Comparison of ENCODE assay signal across 12 cellular contexts in the genomic region with DNA sequence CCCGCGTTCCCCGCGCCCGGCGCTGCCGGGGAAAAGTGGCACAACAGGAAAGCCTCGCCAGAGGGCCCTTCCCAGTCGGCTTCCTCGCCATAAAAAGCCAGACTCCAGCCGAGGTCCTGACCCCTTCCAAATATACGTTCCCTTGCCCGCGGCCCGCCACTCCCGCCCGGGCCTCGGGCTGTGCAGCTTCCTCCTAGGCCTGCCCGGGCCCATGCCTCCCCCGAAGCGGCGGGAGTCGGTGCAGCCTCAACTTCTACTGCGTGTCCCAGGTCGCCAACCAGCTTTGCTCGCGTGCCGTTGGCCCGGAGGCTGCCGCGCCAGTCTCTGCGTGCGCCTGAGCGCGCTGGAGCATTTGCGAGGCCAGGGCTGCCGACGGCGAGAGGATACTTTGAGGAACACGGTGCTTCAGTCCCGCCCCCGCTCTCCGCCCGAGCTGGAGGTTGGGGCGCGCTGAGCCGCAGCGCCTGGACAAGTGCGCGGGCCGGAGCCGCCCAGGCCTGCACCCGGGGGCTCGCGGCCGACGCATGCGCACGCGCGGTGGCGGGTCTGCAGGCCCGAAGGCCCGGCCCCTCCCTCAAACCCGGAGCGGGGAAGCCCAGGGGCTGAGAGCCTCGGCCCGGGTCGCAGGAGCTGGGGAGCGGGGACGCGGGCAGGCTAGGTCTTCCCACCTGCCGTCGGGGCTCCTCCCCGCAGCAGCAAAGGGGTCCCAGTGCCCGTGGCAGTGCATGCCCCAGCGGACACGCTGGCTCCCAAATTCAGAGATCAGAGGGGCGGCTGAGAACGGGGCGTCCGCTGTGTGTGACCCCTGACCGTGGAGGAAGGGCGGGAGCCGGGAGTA. TPM values are rescaled to one million over a fixed set of nuclear protein-coding genes. Genes with fewer than 3 reads are reported as not detected.
DNase-seq lines count a peak whose midpoint lies in the region; ATAC-seq, FAIRE-seq and TF ChIP-seq lines count a peak whose summit lies in the region.
"Had no signal": no experiment of that assay in that cellular context is flagged by ENCODE, and none has a peak within 500 bp of the region (broad histone marks: within the 10 kb centered on the region; RNA-seq: fewer than 3 reads in every experiment).

No MANE protein-coding gene starts in this region.

- TF ChIP-seq EP300 in H1 (IDR thresholded peaks at IDR 0.05; ENCODE audit: borderline replicate concordance in 1 of 2, low read depth in 2 of 2, low read length in 2 of 2), result no peak

- H3K79me1 ChIP-seq in H1 (ENCODE audit: low read depth, low read length), result no peaks in the 10 kb centered on the region

- no peak overlapping the region for H2BK20ac ChIP-seq in H1 (ENCODE audit: low read length)

- peak overlapping the region; percentile 54; the same call in 1 of the 2 replicates for H4K8ac ChIP-seq in H1 (ENCODE audit: extremely low read depth, insufficient read depth, low read length)

- TF ChIP-seq POLR2A in H1 (IDR thresholded peaks at IDR 0.05; ENCODE audit: control extremely low read depth in 1 of 2, low read depth in 2 of 2, low read length in 2 of 2), result no peak
- TF ChIP-seq POLR2A in uterus (IDR thresholded peaks at IDR 0.05), result no peak

- no peak overlapping the region for H2BK120ac ChIP-seq in H1 (replicated peaks; ENCODE audit: low read depth, low read length)

- no peak overlapping the region for H2BK5ac ChIP-seq in H1 (ENCODE audit: low read depth, low read length)

- CTCF ChIA-PET in activated CD4-positive, alpha-beta T cell treated with anti-CD3 and anti-CD28 coated beads for 36 hours (lab: Charles Lee), result interaction anchor here (1.0 kb wide), 1 partner anchor 14 kb away, joined by 3 read pairs; no protein-coding TSS in a partner anchor
- CTCF ChIA-PET in activated CD4-positive, alpha-beta T cell treated with anti-CD3 and anti-CD28 coated beads, Interleukin-2, amount 10 ng/mL, durations not matched to agents 7 days and 5 days (lab: Charles Lee), result no interaction called here
- CTCF ChIA-PET in H1 (lab: Charles Lee; ENCODE audit: partially characterized antibody), result interaction anchor here (0.5 to 2.6 kb wide), 5 partner anchors 8 to 35 kb away, joined by 3 to 13 read pairs (median 4); no protein-coding TSS in a partner anchor
- CTCF ChIA-PET in activated CD8-positive, alpha-beta memory T cell treated with anti-CD3 and anti-CD28 coated beads, Interleukin-2, amount 10 ng/mL, durations not matched to agents 7 days and 5 days (lab: Charles Lee), result no interaction called here

- peaks cover 0 to 11% (median 0%) of the 10 kb centered on the region in 4 experiments; a peak in 1 of 8 replicates for H3K36me3 ChIP-seq in H1 (ENCODE audit: control insufficient read depth in 2 of 4, insufficient read depth in 4 of 4, low read length in 3 of 4)
- no peaks in the 10 kb centered on the region for H3K36me3 ChIP-seq in subcutaneous abdominal adipose tissue (ENCODE audit: control insufficient read depth in 5 of 5, insufficient read depth in 5 of 5, low read length in 5 of 5)
- no peaks in the 10 kb centered on the region for H3K36me3 ChIP-seq in uterus

- peak overlapping the region; percentile 71; the same call in 1 of the 2 replicates for H3K18ac ChIP-seq in H1 (ENCODE audit: extremely low read depth, low read length)

- H3K23me2 ChIP-seq in H1 (ENCODE audit: low read depth, low read length), result peaks cover 9% of the 10 kb centered on the region; the same call in 1 of the 2 replicates

- peaks cover 37 to 48% of the 10 kb centered on the region in 2 experiments for H4K20me1 ChIP-seq in H1 (replicated peaks in 1 of 2; ENCODE audit: control insufficient read depth in 1 of 2, insufficient read depth in 2 of 2, low read length in 2 of 2)

- no peak overlapping the region for H3K27ac Mint-ChIP-seq in activated CD4-positive, alpha-beta T cell treated with anti-CD3 and anti-CD28 coated beads for 36 hours
- H3K27ac Mint-ChIP-seq in activated CD4-positive, alpha-beta T cell treated with anti-CD3 and anti-CD28 coated beads, Interleukin-2, amount 10 ng/mL, durations not matched to agents 7 days and 5 days, result no peak overlapping the region
- no peak overlapping the region for H3K27ac Mint-ChIP-seq in activated CD8-positive, alpha-beta memory T cell treated with anti-CD3 and anti-CD28 coated beads, Interleukin-2, amount 10 ng/mL, durations not matched to agents 7 days and 5 days
- H3K27ac Mint-ChIP-seq: T-helper 1 cell treated with Interleukin-12 subunit alpha and Interleukin-12 subunit beta and Interleukin-4 antibody, amounts not matched to agents 30 μg/mL and 1 μg/mL, for 36 hours had no signal

- TF ChIP-seq CTCF in H1 (IDR thresholded peaks at IDR 0.05; ENCODE audit: control extremely low read depth in 1 of 3, insufficient read depth in 1 of 3, low read depth in 1 of 3, low read length in 3 of 3), result no peak
- no peak for TF ChIP-seq CTCF in uterus (IDR thresholded peaks at IDR 0.05)

- H3K27me3 ChIP-seq in H1 (replicated peaks in 1 of 4; ENCODE audit: control insufficient read depth in 3 of 4, extremely low read depth in 1 of 4, insufficient read depth in 3 of 4, low read length in 3 of 4), result peaks cover 98 to 100% (median 100%) of the 10 kb centered on the region in 4 experiments
- peaks cover 8 to 34% (median 30%) of the 10 kb centered on the region in 5 donors for H3K27me3 ChIP-seq in subcutaneous abdominal adipose tissue (ENCODE audit: control insufficient read depth in 5 of 5, insufficient read depth in 4 of 5, low read length in 5 of 5)
- H3K27me3 ChIP-seq in uterus, result peaks cover 0 to 25% of the 10 kb centered on the region in 2 donors

- H3K56ac ChIP-seq in H1 (replicated peaks; ENCODE audit: insufficient read length, low read depth, low read length), result no peak overlapping the region

- peaks cover 14% of the 10 kb centered on the region for H3K36me3 Mint-ChIP-seq in activated CD4-positive, alpha-beta T cell treated with anti-CD3 and anti-CD28 coated beads for 36 hours (ENCODE audit: low read depth)
- no peaks in the 10 kb centered on the region for H3K36me3 Mint-ChIP-seq in activated CD4-positive, alpha-beta T cell treated with anti-CD3 and anti-CD28 coated beads, Interleukin-2, amount 10 ng/mL, durations not matched to agents 7 days and 5 days (ENCODE audit: low read depth)
- H3K36me3 Mint-ChIP-seq in activated CD8-positive, alpha-beta memory T cell treated with anti-CD3 and anti-CD28 coated beads, Interleukin-2, amount 10 ng/mL, durations not matched to agents 7 days and 5 days, result peaks cover 3% of the 10 kb centered on the region

- peaks cover 0 to 26% (median 18%) of the 10 kb centered on the region in 4 experiments; a peak in 6 of 7 replicates for H3K4me1 ChIP-seq in H1 (replicated peaks in 1 of 4; ENCODE audit: control insufficient read depth in 3 of 4, insufficient read depth in 4 of 4, low read length in 3 of 4)
- peaks cover 0 to 27% (median 20%) of the 10 kb centered on the region in 5 donors for H3K4me1 ChIP-seq in subcutaneous abdominal adipose tissue (ENCODE audit: control insufficient read depth in 5 of 5, insufficient read depth in 5 of 5, low read length in 5 of 5)
- H3K4me1 ChIP-seq in uterus, result no peaks in the 10 kb centered on the region

- H2BK12ac ChIP-seq in H1 (ENCODE audit: low read depth, low read length), result no peak overlapping the region

- no peak for FAIRE-seq in H1 (lab: Jason Lieb, UNC)

- peaks cover 42% of the 10 kb centered on the region for H3K27me3 Mint-ChIP-seq in activated CD4-positive, alpha-beta T cell treated with anti-CD3 and anti-CD28 coated beads for 36 hours
- H3K27me3 Mint-ChIP-seq in activated CD4-positive, alpha-beta T cell treated with anti-CD3 and anti-CD28 coated beads, Interleukin-2, amount 10 ng/mL, durations not matched to agents 7 days and 5 days, result peaks cover 62% of the 10 kb centered on the region
- H3K27me3 Mint-ChIP-seq in activated CD8-positive, alpha-beta memory T cell treated with anti-CD3 and anti-CD28 coated beads, Interleukin-2, amount 10 ng/mL, durations not matched to agents 7 days and 5 days, result peaks cover 71% of the 10 kb centered on the region

- no peak overlapping the region for H2AFZ ChIP-seq in H1 (ENCODE audit: low read length)

- peak overlapping the region; percentile 59 to 87 for H3K4me2 ChIP-seq in H1 (ENCODE audit: insufficient read depth in 1 of 2, low read depth in 2 of 2, low read length in 2 of 2)

- H3K4me1 Mint-ChIP-seq in activated CD4-positive, alpha-beta T cell treated with anti-CD3 and anti-CD28 coated beads for 36 hours, result no peaks in the 10 kb centered on the region
- no peaks in the 10 kb centered on the region for H3K4me1 Mint-ChIP-seq in activated CD4-positive, alpha-beta T cell treated with anti-CD3 and anti-CD28 coated beads, Interleukin-2, amount 10 ng/mL, durations not matched to agents 7 days and 5 days
- H3K4me1 Mint-ChIP-seq in activated CD8-positive, alpha-beta memory T cell treated with anti-CD3 and anti-CD28 coated beads, Interleukin-2, amount 10 ng/mL, durations not matched to agents 7 days and 5 days, result peaks cover 3% of the 10 kb centered on the region

- 2% methylated on average over 63 of the region's 85 CpGs; no CpG with 5 or more reads in 1 of the 2 experiments for WGBS in H1 (ENCODE audit: extremely low coverage in 1 of 2, insufficient coverage in 1 of 2, insufficient read length in 1 of 2, insufficient replicate concordance in 2 of 2, low coverage in 1 of 2, low lambda C conversion rate in 2 of 2, missing lambda C conversion rate in 1 of 2), 2 experiments

- no peak overlapping the region for H3K23ac ChIP-seq in H1 (ENCODE audit: insufficient read length)

- peak overlapping the region; percentile 22 to 57 (median 28); a peak in 7 of 8 replicates for H3K4me3 ChIP-seq in H1 (ENCODE audit: extremely low read depth in 1 of 4, insufficient read depth in 2 of 4, low read depth in 3 of 4, low read length in 4 of 4)
- H3K4me3 ChIP-seq in subcutaneous abdominal adipose tissue (ENCODE audit: low read depth in 1 of 5, low read length in 5 of 5), result peak overlapping the region in 3 of 5 donors; percentile 33 to 60 (median 43)
- no peak overlapping the region for H3K4me3 ChIP-seq in uterus

- H2BK15ac ChIP-seq in H1 (ENCODE audit: low read length), result no peak overlapping the region

- H3K4me3 Mint-ChIP-seq in activated CD4-positive, alpha-beta T cell treated with anti-CD3 and anti-CD28 coated beads for 36 hours, result no peak overlapping the region
- H3K4me3 Mint-ChIP-seq in activated CD4-positive, alpha-beta T cell treated with anti-CD3 and anti-CD28 coated beads, Interleukin-2, amount 10 ng/mL, durations not matched to agents 7 days and 5 days, result no peak overlapping the region
- no peak overlapping the region for H3K4me3 Mint-ChIP-seq in activated CD8-positive, alpha-beta memory T cell treated with anti-CD3 and anti-CD28 coated beads, Interleukin-2, amount 10 ng/mL, durations not matched to agents 7 days and 5 days
- H3K4me3 Mint-ChIP-seq: T-helper 1 cell treated with Interleukin-12 subunit alpha and Interleukin-12 subunit beta and Interleukin-4 antibody, amounts not matched to agents 30 μg/mL and 1 μg/mL, for 36 hours had no signal

- H3K4ac ChIP-seq in H1 (replicated peaks; ENCODE audit: insufficient read length, low read depth, low read length), result no peak overlapping the region

- no peaks in the 10 kb centered on the region for H3K9me3 Mint-ChIP-seq in activated CD4-positive, alpha-beta T cell treated with anti-CD3 and anti-CD28 coated beads for 36 hours (ENCODE audit: low read depth)
- H3K9me3 Mint-ChIP-seq in activated CD4-positive, alpha-beta T cell treated with anti-CD3 and anti-CD28 coated beads, Interleukin-2, amount 10 ng/mL, durations not matched to agents 7 days and 5 days, result no peaks in the 10 kb centered on the region
- no peaks in the 10 kb centered on the region for H3K9me3 Mint-ChIP-seq in activated CD8-positive, alpha-beta memory T cell treated with anti-CD3 and anti-CD28 coated beads, Interleukin-2, amount 10 ng/mL, durations not matched to agents 7 days and 5 days (ENCODE audit: low read depth)
- H3K9me3 Mint-ChIP-seq: T-helper 1 cell treated with Interleukin-12 subunit alpha and Interleukin-12 subunit beta and Interleukin-4 antibody, amounts not matched to agents 30 μg/mL and 1 μg/mL, for 36 hours had no signal

- H3K27ac ChIP-seq in H1 (ENCODE audit: low read depth, low read length) (no peak overlapping the region), subcutaneous abdominal adipose tissue (ENCODE audit: low read depth, low read length) (no peak overlapping the region), uterus (no peak overlapping the region)

- H2AK5ac ChIP-seq in H1 (ENCODE audit: low read depth, low read length), result no peak overlapping the region

- intact Hi-C loops in activated CD4-positive, alpha-beta T cell treated with anti-CD3 and anti-CD28 coated beads for 36 hours (cut with DNase I, micrococcal nuclease), result no loop called here
- intact Hi-C loops in uterus (cut with DNase I; ENCODE audit: low total_unique reads), result no loop called here

- POLR2A ChIA-PET in activated CD4-positive, alpha-beta T cell treated with anti-CD3 and anti-CD28 coated beads for 36 hours (lab: Charles Lee), result no interaction called here
- POLR2A ChIA-PET in activated CD4-positive, alpha-beta T cell treated with anti-CD3 and anti-CD28 coated beads, Interleukin-2, amount 10 ng/mL, durations not matched to agents 7 days and 5 days (lab: Charles Lee), result no interaction called here
- POLR2A ChIA-PET in H1 (lab: Charles Lee; ENCODE audit: partially characterized antibody), result interaction anchor here (1.6 to 3.4 kb wide), 2 partner anchors 8 to 12 kb away, joined by 7 to 13 read pairs; no protein-coding TSS in a partner anchor

- peak overlapping the region; percentile 81 for H4K91ac ChIP-seq in H1 (replicated peaks; ENCODE audit: insufficient read length, low read length)

- H3K79me2 ChIP-seq in H1 (ENCODE audit: control insufficient read depth in 1 of 2, insufficient read depth in 2 of 2, low read length in 2 of 2), result no peaks in the 10 kb centered on the region

- peak; percentile 52 for DNase-seq in activated CD4-positive, alpha-beta T cell treated with anti-CD3 and anti-CD28 coated beads for 36 hours
- DNase-seq in activated CD4-positive, alpha-beta T cell treated with anti-CD3 and anti-CD28 coated beads, Interleukin-2, amount 10 ng/mL, durations not matched to agents 7 days and 5 days, result no peak
- DNase-seq in H1 (ENCODE audit: low read depth in 1 of 2, low spot score in 2 of 2) (peak in 1 of 2 experiments; percentile 83), lung microvascular endothelial cell (ENCODE audit: low read depth in 2 of 2) (peak; percentile 43 to 61), uterus (no peak)
- no peak for DNase-seq in activated CD8-positive, alpha-beta memory T cell treated with anti-CD3 and anti-CD28 coated beads, Interleukin-2, amount 10 ng/mL, durations not matched to agents 7 days and 5 days
- no peak for DNase-seq in activated T-cell treated with anti-CD3 and anti-CD28 coated beads, Interleukin-2, amount 50 U/mL, for 1 hour
- DNase-seq: 8988T; NCI-H2081 treated with DMSO at 0.1 percent for 48 hours; stimulated activated CD4-positive, alpha-beta T cell treated with anti-CD3 and anti-CD28 coated beads, Interleukin-4, amount 100 ng/mL, for 1 hour had no signal

- no peak overlapping the region for H4K5ac ChIP-seq in H1 (ENCODE audit: insufficient read length, low read depth, low read length)

- no peak overlapping the region for H3K14ac ChIP-seq in H1 (ENCODE audit: insufficient read length)

- ATAC-seq in activated CD4-positive, alpha-beta T cell treated with anti-CD3 and anti-CD28 coated beads for 36 hours, result no peak
- ATAC-seq in activated CD8-positive, alpha-beta memory T cell treated with anti-CD3 and anti-CD28 coated beads, Interleukin-2, amount 10 ng/mL, durations not matched to agents 7 days and 5 days, result no peak

- H3K9me3 ChIP-seq in H1 (ENCODE audit: insufficient read depth in 2 of 2, low read depth in 1 of 2, low read length in 1 of 2), result no peaks in the 10 kb centered on the region; a peak in 1 of 4 replicates
- no peaks in the 10 kb centered on the region for H3K9me3 ChIP-seq in subcutaneous abdominal adipose tissue (ENCODE audit: control insufficient read depth in 5 of 5, low read length in 5 of 5)
- H3K9me3 ChIP-seq in uterus, result no peaks in the 10 kb centered on the region

- no peak for TF ChIP-seq RAD21 in H1 (IDR thresholded peaks at IDR 0.05 in 1 of 2, conservative IDR thresholded peaks at IDR 0.05 in 1 of 2; ENCODE audit: low read depth in 2 of 2, low read length in 2 of 2)

- H3K9ac ChIP-seq in H1 (replicated peaks in 1 of 4; ENCODE audit: extremely low read depth in 1 of 4, low read depth in 3 of 4, low read length in 3 of 4) (no peak overlapping the region), subcutaneous abdominal adipose tissue (ENCODE audit: low read length in 5 of 5) (no peak overlapping the region)

RNA-seq across cellular contexts. Expression of a gene that starts 10.2 kb away (rescaled TPM):
- total RNA-seq in activated CD4-positive, alpha-beta T cell treated with anti-CD3 and anti-CD28 coated beads for 36 hours, result under 1 TPM; 0.04 to 0.05 TPM
- total RNA-seq in activated CD4-positive, alpha-beta T cell treated with anti-CD3 and anti-CD28 coated beads, Interleukin-2, amount 10 ng/mL, durations not matched to agents 7 days and 5 days, result not detected
- total RNA-seq in H1 (2021; fragmentation: NEBNext Ultra II Directional; extraction: Animal tissue kit (Norgen Biotek cat#: 25700)), result 0.13 and 0.22 TPM in 2 replicates
- 0.05 TPM in 1 of 2 replicates, not detected in the other for polyA plus RNA-seq in H1 (2011; rRNA removed)
- polyA plus RNA-seq in H1 (2011; cell fraction: cytosol; rRNA removed), result 0.09 TPM
- 0.03 TPM for polyA plus RNA-seq in H1 (2011; cell fraction: nucleus; rRNA removed)
- 0.05 to 0.07 TPM in 2 of 4 replicates, not detected in the others for polyA plus RNA-seq in H1 (2012, experiment 1 of 2)
- 0.13 TPM for polyA plus RNA-seq in H1 (2012, experiment 2 of 2)
- polyA plus RNA-seq in H1 (2013, experiment 1 of 2), result 0.10 TPM
- 0.06 TPM for polyA plus RNA-seq in H1 (2013, experiment 2 of 2)
- 0.10 TPM in 1 of 2 replicates, not detected in the other for polyA minus RNA-seq in H1 (2011; rRNA and poly(A)+ RNA removed)
- polyA minus RNA-seq in H1 (2011; cell fraction: cytosol; rRNA and poly(A)+ RNA removed), result not detected
- 0.40 TPM for polyA minus RNA-seq in H1 (2011; cell fraction: nucleus; rRNA and poly(A)+ RNA removed)
- total RNA-seq in lung microvascular endothelial cell (3.1 and 5.8 TPM in 2 replicates), uterus (10 to 100 TPM in 1 of 4 donors, 1 to 10 TPM in 3; 1.8 to 15.2 (median 5.1) TPM)
- total RNA-seq in activated CD8-positive, alpha-beta memory T cell treated with anti-CD3 and anti-CD28 coated beads, Interleukin-2, amount 10 ng/mL, durations not matched to agents 7 days and 5 days, result under 1 TPM in 1 of 2 experiments, not detected in 1; 0.26 TPM

Comparison
In these comparisons a context has a peak if more than half of its experiments do, and no peak if none do; other contexts are left out.
1. DNase-seq: peak in activated CD4-positive, alpha-beta T cell treated with anti-CD3 and anti-CD28 coated beads for 36 hours (single experiment) and lung microvascular endothelial cell (2 of 2); none in activated CD4-positive, alpha-beta T cell treated with anti-CD3 and anti-CD28 coated beads, Interleukin-2, amount 10 ng/mL, durations not matched to agents 7 days and 5 days (single experiment), uterus (0 of 2), activated CD8-positive, alpha-beta memory T cell treated with anti-CD3 and anti-CD28 coated beads, Interleukin-2, amount 10 ng/mL, durations not matched to agents 7 days and 5 days (single experiment) and activated T-cell treated with anti-CD3 and anti-CD28 coated beads, Interleukin-2, amount 50 U/mL, for 1 hour (single experiment).
2. CTCF ChIA-PET loops: an anchor here in activated CD4-positive, alpha-beta T cell treated with anti-CD3 and anti-CD28 coated beads for 36 hours (1.0 kb wide) and H1 (0.5 to 2.6 kb wide); none called in activated CD4-positive, alpha-beta T cell treated with anti-CD3 and anti-CD28 coated beads, Interleukin-2, amount 10 ng/mL, durations not matched to agents 7 days and 5 days and activated CD8-positive, alpha-beta memory T cell treated with anti-CD3 and anti-CD28 coated beads, Interleukin-2, amount 10 ng/mL, durations not matched to agents 7 days and 5 days.
3. H3K4me3 ChIP-seq: peak in H1 (4 of 4) and subcutaneous abdominal adipose tissue (3 of 5); none in uterus (0 of 2).